1 cellular context compared by ENCODE assay signal in the genomic region with DNA sequence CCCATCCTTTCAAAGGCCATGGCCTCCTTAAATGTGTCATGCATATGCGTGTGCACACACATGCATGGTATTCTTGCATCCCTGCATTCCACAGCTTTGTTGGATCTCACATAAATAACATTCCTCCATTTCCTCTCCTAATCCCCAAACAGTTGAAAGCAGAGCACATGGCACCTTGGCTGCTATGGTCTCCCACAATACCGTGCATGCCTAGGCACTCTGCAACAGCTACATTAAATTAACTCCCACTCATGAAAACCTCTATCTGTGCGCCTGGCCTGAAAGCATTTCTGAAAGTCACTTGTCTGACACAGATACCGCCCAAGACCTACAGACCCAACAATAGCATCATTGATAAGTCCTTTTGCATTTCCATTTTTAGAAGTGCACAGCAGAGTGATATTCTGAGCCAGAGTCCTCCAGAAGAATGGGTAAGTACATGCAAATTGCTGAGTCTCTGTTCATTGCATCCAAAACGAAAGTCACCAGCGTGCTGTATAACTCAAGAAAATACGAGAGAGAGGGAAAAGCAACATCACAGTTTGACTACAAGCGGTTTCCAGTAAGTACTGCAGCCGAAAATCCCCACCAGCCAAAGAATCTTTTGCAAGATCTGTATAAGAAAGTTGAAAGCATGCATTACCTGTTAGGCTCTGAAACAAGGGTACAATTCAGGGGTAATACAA.
TF ChIP-seq lines count a peak whose summit lies in the region.

No MANE protein-coding gene starts in this region.

TF ChIP-seq in HepG2, 621 proteins besides CTCF, POLR2A, EP300 and RAD21:
- no peak for TF ChIP-seq NKX3-1 (CRISPR knock-in tag; IDR thresholded peaks at IDR 0.05)
- no peak for TF ChIP-seq ZNF713 (CRISPR knock-in tag; IDR thresholded peaks at IDR 0.05)
- no peak for TF ChIP-seq ZNF563 (CRISPR knock-in tag; IDR thresholded peaks at IDR 0.05)
- TF ChIP-seq CHCHD3 (CRISPR knock-in tag; IDR thresholded peaks at IDR 0.05): no peak
- no peak for TF ChIP-seq ZBTB20 (CRISPR knock-in tag; IDR thresholded peaks at IDR 0.05; ENCODE audit: borderline replicate concordance, low read depth)
- TF ChIP-seq ZNF34 (CRISPR knock-in tag; IDR thresholded peaks at IDR 0.05; ENCODE audit: borderline replicate concordance): no peak
- TF ChIP-seq ZSCAN29 (CRISPR knock-in tag; conservative IDR thresholded peaks at IDR 0.05): no peak
- TF ChIP-seq ZNF136 (CRISPR knock-in tag; IDR thresholded peaks at IDR 0.05; ENCODE audit: low read depth): no peak
- no peak for TF ChIP-seq NR0B2 (CRISPR knock-in tag; IDR thresholded peaks at IDR 0.05)
- TF ChIP-seq SOX13 (IDR thresholded peaks at IDR 0.05): no peak
- no peak for TF ChIP-seq SOX13 (CRISPR knock-in tag; conservative IDR thresholded peaks at IDR 0.05 in 1 of 2, IDR thresholded peaks at IDR 0.05 in 1 of 2)
- TF ChIP-seq ISX (CRISPR knock-in tag; conservative IDR thresholded peaks at IDR 0.05): no peak
- no peak for TF ChIP-seq ADNP (CRISPR knock-in tag; IDR thresholded peaks at IDR 0.05)
- no peak for TF ChIP-seq ZFY (CRISPR knock-in tag; IDR thresholded peaks at IDR 0.05)
- TF ChIP-seq IKZF5 (CRISPR knock-in tag; IDR thresholded peaks at IDR 0.05): no peak
- no peak for TF ChIP-seq U2AF2 (IDR thresholded peaks at IDR 0.05; ENCODE audit: low read depth, low read length)
- no peak for TF ChIP-seq FOXO1 (CRISPR knock-in tag; IDR thresholded peaks at IDR 0.05)
- TF ChIP-seq, protein P1, sequence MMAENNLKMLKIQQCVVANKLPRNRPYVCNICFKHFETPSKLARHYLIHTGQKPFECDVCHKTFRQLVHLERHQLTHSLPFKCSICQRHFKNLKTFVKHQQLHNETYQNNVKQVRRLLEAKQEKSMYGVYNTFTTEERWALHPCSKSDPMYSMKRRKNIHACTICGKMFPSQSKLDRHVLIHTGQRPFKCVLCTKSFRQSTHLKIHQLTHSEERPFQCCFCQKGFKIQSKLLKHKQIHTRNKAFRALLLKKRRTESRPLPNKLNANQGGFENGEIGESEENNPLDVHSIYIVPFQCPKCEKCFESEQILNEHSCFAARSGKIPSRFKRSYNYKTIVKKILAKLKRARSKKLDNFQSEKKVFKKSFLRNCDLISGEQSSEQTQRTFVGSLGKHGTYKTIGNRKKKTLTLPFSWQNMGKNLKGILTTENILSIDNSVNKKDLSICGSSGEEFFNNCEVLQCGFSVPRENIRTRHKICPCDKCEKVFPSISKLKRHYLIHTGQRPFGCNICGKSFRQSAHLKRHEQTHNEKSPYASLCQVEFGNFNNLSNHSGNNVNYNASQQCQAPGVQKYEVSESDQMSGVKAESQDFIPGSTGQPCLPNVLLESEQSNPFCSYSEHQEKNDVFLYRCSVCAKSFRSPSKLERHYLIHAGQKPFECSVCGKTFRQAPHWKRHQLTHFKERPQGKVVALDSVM (CRISPR knock-in tag; IDR thresholded peaks at IDR 0.05): no peak
- TF ChIP-seq DZIP1 (CRISPR knock-in tag; IDR thresholded peaks at IDR 0.05): no peak
- no peak for TF ChIP-seq KDM6A (CRISPR knock-in tag; IDR thresholded peaks at IDR 0.05; ENCODE audit: low read depth)
TF ChIP-seq in HepG2: peak in this region for 0.
